ENCODE assay signal across 7 cellular contexts in the genomic region with DNA sequence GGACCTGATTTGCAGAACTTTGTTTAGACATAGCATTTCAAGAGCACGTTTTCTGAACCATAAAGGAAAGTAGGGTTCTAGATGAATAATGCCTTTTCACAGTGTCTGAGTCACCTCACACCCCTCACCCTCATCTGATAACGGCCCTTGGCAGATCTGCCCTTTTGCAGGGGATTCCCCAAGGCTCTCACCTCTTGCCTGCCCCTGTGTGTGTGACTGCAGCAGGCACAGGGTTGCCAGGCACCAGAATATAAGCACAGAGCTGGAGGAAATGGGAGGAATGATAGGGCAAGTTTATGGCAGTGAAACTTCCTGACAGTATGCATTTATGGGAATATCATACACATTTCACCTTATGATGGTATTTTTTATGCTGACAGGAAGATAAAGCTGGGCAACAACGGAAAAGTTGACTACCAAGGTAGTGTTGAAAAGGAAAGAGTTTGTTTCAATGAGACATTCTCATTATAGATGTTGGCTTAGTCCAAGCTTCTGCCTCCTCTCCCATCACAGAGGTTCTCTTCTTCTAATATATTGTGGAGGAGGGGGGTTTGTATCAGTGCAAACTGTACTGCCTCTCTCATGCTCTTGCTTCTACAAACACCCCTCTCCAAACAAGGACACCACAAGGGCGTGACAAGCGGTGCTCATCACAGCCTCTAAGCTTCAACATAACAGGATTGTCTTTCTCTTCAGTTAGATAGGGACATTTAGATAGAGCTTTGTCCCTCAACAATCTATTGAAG.
DNase-seq lines count a peak whose midpoint lies in the region; ATAC-seq, FAIRE-seq and TF ChIP-seq lines count a peak whose summit lies in the region.

No MANE protein-coding gene starts in this region.

- POLR2A ChIA-PET in endothelial cell of umbilical vein (lab: Charles Lee): no interaction called here

- TF ChIP-seq CTCF in endothelial cell of umbilical vein (IDR thresholded peaks at IDR 0.05; ENCODE audit: extremely low read depth in 1 of 2, insufficient read depth in 1 of 2, low read depth in 1 of 2, low read length in 2 of 2): no peak

- no peaks in the 10 kb centered on the region for H3K36me3 ChIP-seq in endothelial cell of umbilical vein (ENCODE audit: control insufficient read depth in 2 of 2, extremely low read depth in 1 of 2, insufficient read depth in 2 of 2, low read length in 2 of 2)

- intact Hi-C loops in endothelial cell of umbilical vein (cut with micrococcal nuclease): no loop called here

- no TSS peak for BruUV-seq in endothelial cell of umbilical vein (replicated peaks; lab: Mats Ljungman, UMichigan)

- H3K27me3 ChIP-seq in endothelial cell of umbilical vein (ENCODE audit: control insufficient read depth in 2 of 2, insufficient read depth in 2 of 2, low read length in 2 of 2): peaks cover 6 to 17% of the 10 kb centered on the region in 2 experiments

- ATAC-seq in HG03342 (IDR thresholded peaks at IDR 0.05; ENCODE audit: unreplicated experiment): peak; percentile 55
- no peak for ATAC-seq in GM18517 (IDR thresholded peaks at IDR 0.05; ENCODE audit: unreplicated experiment)

- dilution Hi-C loops in endothelial cell of umbilical vein (cut with MboI; ENCODE audit: extremely low pct_ligation_motif_present, low sequenced_read_pairs): no loop called here

- no peaks in the 10 kb centered on the region for H3K79me2 ChIP-seq in endothelial cell of umbilical vein (ENCODE audit: control insufficient read depth, insufficient read depth, low read length)

- no peak for TF ChIP-seq POLR2A in endothelial cell of umbilical vein (IDR thresholded peaks at IDR 0.05; ENCODE audit: low read depth, low read length)

- no peak overlapping the region for H2AFZ ChIP-seq in endothelial cell of umbilical vein (ENCODE audit: low read depth, low read length)

- H3K9ac ChIP-seq in endothelial cell of umbilical vein (replicated peaks; ENCODE audit: extremely low read depth, insufficient read depth, low read length): no peak overlapping the region

- peak; percentile 87 to 91 for DNase-seq in activated CD4-positive, alpha-beta T cell treated with anti-CD3 and anti-CD28 coated beads for 4 hours
- peak; percentile 83 for DNase-seq in endothelial cell of umbilical vein (ENCODE audit: low read depth, low spot score)
- DNase-seq in stimulated activated CD8-positive, alpha-beta memory T cell treated with anti-CD3 and anti-CD28 coated beads, Interleukin-4, amount 100 ng/mL, for 1 hour (ENCODE audit: low read depth in 2 of 2, low spot score in 1 of 2): peak; percentile 41 to 75
- no peak for DNase-seq in NCI-H774 (lab: John Stamatoyannopoulos, UW)
- no peak for DNase-seq in NCI-H748 (lab: John Stamatoyannopoulos, UW; ENCODE audit: unreplicated experiment)

- no peaks in the 10 kb centered on the region for H3K9me3 ChIP-seq in endothelial cell of umbilical vein (replicated peaks; ENCODE audit: control insufficient read depth, insufficient read depth, low read length)

- no peaks in the 10 kb centered on the region for H3K9me1 ChIP-seq in endothelial cell of umbilical vein (replicated peaks; ENCODE audit: control insufficient read depth, extremely low read depth, insufficient read depth, low read length)

- no peak overlapping the region for H3K4me3 ChIP-seq in endothelial cell of umbilical vein (replicated peaks in 1 of 3; ENCODE audit: insufficient read depth in 1 of 3, low read depth in 1 of 3, low read length in 3 of 3)

- peak; percentile 52 for FAIRE-seq in endothelial cell of umbilical vein (lab: Jason Lieb, UNC)

- CTCF ChIA-PET in endothelial cell of umbilical vein (lab: Charles Lee): interaction anchor here (0.7 to 2.9 kb wide), 8 partner anchors 8 to 458 kb away, joined by 3 to 23 read pairs (median 4); no protein-coding TSS in a partner anchor

- H3K4me2 ChIP-seq in endothelial cell of umbilical vein (ENCODE audit: insufficient read depth, low read length): no peak overlapping the region

- H3K27ac ChIP-seq in endothelial cell of umbilical vein (ENCODE audit: insufficient read depth, low read depth, low read length): no peak overlapping the region

- no peaks in the 10 kb centered on the region for H4K20me1 ChIP-seq in endothelial cell of umbilical vein (replicated peaks; ENCODE audit: control insufficient read depth, extremely low read depth, insufficient read depth, low read length)

- H3K4me1 ChIP-seq in endothelial cell of umbilical vein (ENCODE audit: control insufficient read depth, extremely low read depth, insufficient read depth, low read length): peaks cover 5% of the 10 kb centered on the region

TF ChIP-seq in endothelial cell of umbilical vein, 7 proteins besides CTCF, POLR2A, EP300 and RAD21:
- no peak for TF ChIP-seq JUN (IDR thresholded peaks at IDR 0.05; ENCODE audit: borderline replicate concordance, insufficient read depth, insufficient read length, low read depth)
- TF ChIP-seq FOS (IDR thresholded peaks at IDR 0.05; ENCODE audit: borderline replicate concordance, insufficient read depth, low read length): no peak

Comparison
In these comparisons a context has a peak if more than half of its experiments do, and no peak if none do; other contexts are left out.
1. DNase-seq: peak in activated CD4-positive, alpha-beta T cell treated with anti-CD3 and anti-CD28 coated beads for 4 hours (2 of 2), endothelial cell of umbilical vein (single experiment) and stimulated activated CD8-positive, alpha-beta memory T cell treated with anti-CD3 and anti-CD28 coated beads, Interleukin-4, amount 100 ng/mL, for 1 hour (2 of 2); none in NCI-H774 (single experiment) and NCI-H748 (single experiment).